In genomic region chr7:28104811-28105210, GRCh38 we compare ENCODE assay signal across 16 cellular contexts.
"Had no signal": no experiment of that assay in that cellular context is flagged by ENCODE, and none has a peak within 500 bp of the region (broad histone marks: within the 10 kb centered on the region; RNA-seq: fewer than 3 reads in every experiment).

No MANE protein-coding gene starts in this region.

- H3K9me3 ChIP-seq: breast epithelium, thoracic aorta had no signal

- ATAC-seq: activated CD4-positive, alpha-beta T cell treated with anti-CD3 and anti-CD28 coated beads for 36 hours; activated CD8-positive, alpha-beta T cell treated with anti-CD3 and anti-CD28 coated beads for 36 hours; esophagus mucosa had no signal

- H3K27ac Mint-ChIP-seq: activated CD8-positive, alpha-beta T cell treated with anti-CD3 and anti-CD28 coated beads for 36 hours; stimulated activated naive CD8-positive, alpha-beta T cell treated with anti-CD3 and anti-CD28 coated beads, Interleukin-15, Interleukin-2, amounts not matched to agents 100 ng/mL and 50 ng/mL, for 24 hours had no signal

- H3K9me3 Mint-ChIP-seq: activated CD8-positive, alpha-beta T cell treated with anti-CD3 and anti-CD28 coated beads for 36 hours; naive B cell; stimulated activated naive CD8-positive, alpha-beta T cell treated with anti-CD3 and anti-CD28 coated beads, Interleukin-15, Interleukin-2, amounts not matched to agents 100 ng/mL and 50 ng/mL, for 24 hours had no signal

- H3K4me3 Mint-ChIP-seq: activated CD4-positive, alpha-beta T cell treated with anti-CD3 and anti-CD28 coated beads for 36 hours; activated CD8-positive, alpha-beta T cell treated with anti-CD3 and anti-CD28 coated beads for 36 hours; naive B cell; stimulated activated naive CD8-positive, alpha-beta T cell treated with anti-CD3 and anti-CD28 coated beads, Interleukin-15, Interleukin-2, amounts not matched to agents 100 ng/mL and 50 ng/mL, for 24 hours had no signal

- DNase-seq: activated CD4-positive, alpha-beta T cell treated with anti-CD3 and anti-CD28 coated beads for 36 hours; activated CD8-positive, alpha-beta memory T cell treated with anti-CD3 and anti-CD28 coated beads, Interleukin-2, amount 50 U/mL, for 48 hours; activated CD8-positive, alpha-beta T cell treated with anti-CD3 and anti-CD28 coated beads for 36 hours; activated naive CD4-positive, alpha-beta T cell; aorta; dorsolateral prefrontal cortex; midbrain; naive B cell; stimulated activated CD4-positive, alpha-beta T cell treated with anti-CD3 and anti-CD28 coated beads, Interleukin-4, amount 100 ng/mL, for 1 hour; stimulated activated CD8-positive, alpha-beta memory T cell treated with anti-CD3 and anti-CD28 coated beads, Interleukin-4, amount 100 ng/mL, for 48 hours; T-helper 9 cell had no signal

- H3K27me3 ChIP-seq: breast epithelium, dorsolateral prefrontal cortex had no signal

- H3K27ac ChIP-seq: thoracic aorta, VCaP had no signal

- H3K27me3 Mint-ChIP-seq: activated CD4-positive, alpha-beta T cell treated with anti-CD3 and anti-CD28 coated beads for 36 hours; activated CD8-positive, alpha-beta T cell treated with anti-CD3 and anti-CD28 coated beads for 36 hours; naive B cell; stimulated activated naive CD8-positive, alpha-beta T cell treated with anti-CD3 and anti-CD28 coated beads, Interleukin-15, Interleukin-2, amounts not matched to agents 100 ng/mL and 50 ng/mL, for 24 hours had no signal

- H3K36me3 ChIP-seq: breast epithelium, thoracic aorta had no signal

- H3K4me3 ChIP-seq: breast epithelium, thoracic aorta had no signal
